In genomic region chr4:40193018-40193571, GRCh38 we compare ENCODE assay signal across 8 cellular contexts. TPM values are rescaled to one million over a fixed set of nuclear protein-coding genes. Genes with fewer than 3 reads are reported as not detected.
DNase-seq lines count a peak whose midpoint lies in the region; ATAC-seq and TF ChIP-seq lines count a peak whose summit lies in the region.

No MANE protein-coding gene starts in this region.

- H3K4me1 Mint-ChIP-seq in naive thymus-derived CD4-positive, alpha-beta T cell = peaks cover 47 to 80% (median 65%) of the 10 kb centered on the region in 7 donors

- H3K79me2 ChIP-seq in OCI-LY1 (ENCODE audit: insufficient read depth, low read length) = peaks cover 70% of the 10 kb centered on the region

- ATAC-seq in GM18861 (IDR thresholded peaks at IDR 0.05; ENCODE audit: unreplicated experiment) (peak; percentile 20), HG02571 (IDR thresholded peaks at IDR 0.05; ENCODE audit: unreplicated experiment) (peak; percentile 27)
- ATAC-seq in naive thymus-derived CD4-positive, alpha-beta T cell = peak; percentile 44

- H3K27ac ChIP-seq in OCI-LY1 (ENCODE audit: low read depth, low read length, poor library complexity, severe bottlenecking) = peak overlapping the region; percentile 100
- peak overlapping the region; percentile 100 for H3K27ac ChIP-seq in naive thymus-derived CD4-positive, alpha-beta T cell (ENCODE audit: low read depth, low read length)

- peak overlapping the region; percentile 96 to 100 (median 99) for H3K4me3 Mint-ChIP-seq in naive thymus-derived CD4-positive, alpha-beta T cell

- no peaks in the 10 kb centered on the region for H3K9me2 ChIP-seq in OCI-LY1 (ENCODE audit: low read depth, low read length)

- peaks cover 0 to 4% (median 0%) of the 10 kb centered on the region in 5 donors for H3K27me3 Mint-ChIP-seq in naive thymus-derived CD4-positive, alpha-beta T cell

- H3K4me1 ChIP-seq in OCI-LY1 (ENCODE audit: insufficient read depth, low read length, severe bottlenecking) = peaks cover 60% of the 10 kb centered on the region
- peaks cover 23 to 47% of the 10 kb centered on the region in 2 donors for H3K4me1 ChIP-seq in naive thymus-derived CD4-positive, alpha-beta T cell (ENCODE audit: control insufficient read depth in 2 of 2, insufficient read depth in 2 of 2, low read length in 2 of 2)
- no peaks in the 10 kb centered on the region for H3K4me1 ChIP-seq in BE2C

- no peak overlapping the region for H2AFZ ChIP-seq in OCI-LY1 (ENCODE audit: low read length)

- TF ChIP-seq CTCF in OCI-LY1 (IDR thresholded peaks at IDR 0.05; ENCODE audit: low read length) (0 out of 2 replicates have a peak, but pooled peaks have one; percentile 1), BE2C (IDR thresholded peaks at IDR 0.05; ENCODE audit: low read depth, low read length) (no peak)

- H3K36me3 Mint-ChIP-seq in naive thymus-derived CD4-positive, alpha-beta T cell = peaks cover 4 to 12% (median 5%) of the 10 kb centered on the region in 5 donors

- POLR2A ChIA-PET in naive thymus-derived CD4-positive, alpha-beta T cell (lab: Charles Lee) = interaction anchor here (0.9 to 8.6 kb wide), 22 partner anchors 7 to 137 kb away, joined by 3 to 238 read pairs (median 16); no protein-coding TSS in a partner anchor

- peak in 8 of 9 donors; percentile 41 to 80 (median 74) for DNase-seq in naive thymus-derived CD4-positive, alpha-beta T cell
- DNase-seq in dermis blood vessel endothelial cell (no peak), BE2C (no peak), DMS79 treated with DMSO at 0.1 percent for 48 hours (lab: John Stamatoyannopoulos, UW) (no peak)
- DNase-seq in effector CD4-positive, alpha-beta T cell = no peak

- H3K27ac Mint-ChIP-seq in naive thymus-derived CD4-positive, alpha-beta T cell = peak overlapping the region; percentile 93 to 100 (median 99)

- H3K9me3 ChIP-seq in OCI-LY1 (ENCODE audit: low read length) (no peaks in the 10 kb centered on the region), BE2C (no peaks in the 10 kb centered on the region)
- H3K9me3 ChIP-seq in naive thymus-derived CD4-positive, alpha-beta T cell (ENCODE audit: control insufficient read depth in 2 of 3, low read length in 3 of 3) = no peaks in the 10 kb centered on the region

- H3F3A ChIP-seq in OCI-LY1 (ENCODE audit: insufficient read depth, low read length) = peaks cover 10% of the 10 kb centered on the region

- H3K36me3 ChIP-seq in OCI-LY1 (ENCODE audit: insufficient read depth, low read length) = peaks cover 40% of the 10 kb centered on the region
- peaks cover 0 to 8% (median 0%) of the 10 kb centered on the region in 3 experiments for H3K36me3 ChIP-seq in naive thymus-derived CD4-positive, alpha-beta T cell (ENCODE audit: control insufficient read depth in 2 of 3, insufficient read depth in 3 of 3, low read length in 3 of 3)
- H3K36me3 ChIP-seq in BE2C = no peaks in the 10 kb centered on the region

- H3K4me3 ChIP-seq in OCI-LY1 (ENCODE audit: low read depth, low read length, poor library complexity, severe bottlenecking) (peak overlapping the region; percentile 82), BE2C (ENCODE audit: low read depth, low read length) (no peak overlapping the region)
- H3K4me3 ChIP-seq in naive thymus-derived CD4-positive, alpha-beta T cell (ENCODE audit: low read length) = peak overlapping the region; percentile 61

- no peaks in the 10 kb centered on the region for H4K20me1 ChIP-seq in OCI-LY1 (ENCODE audit: insufficient read depth, low read length)

- CTCF ChIA-PET in naive thymus-derived CD4-positive, alpha-beta T cell (lab: Charles Lee) = interaction anchor here (0.9 to 3.2 kb wide), 8 partner anchors 12 to 133 kb away, joined by 3 to 12 read pairs (median 4); no protein-coding TSS in a partner anchor

- peak overlapping the region; percentile 86 for H3K4me2 ChIP-seq in OCI-LY1 (ENCODE audit: low read length)

- peaks cover 0 to 7% (median 0%) of the 10 kb centered on the region in 11 donors for H3K9me3 Mint-ChIP-seq in naive thymus-derived CD4-positive, alpha-beta T cell

- intact Hi-C loops in naive thymus-derived CD4-positive, alpha-beta T cell (cut with micrococcal nuclease) = loop anchor here (1.0 to 10.0 kb wide), 7 partner anchors 9 to 1528 kb away; partner anchors contain the start of genes KLF3 (in 1 of the 2), PDS5A (in 1 of the 2), RFC1 (in 1 of the 2) and UBE2K (in 1 of the 2)

- H3K9ac ChIP-seq in OCI-LY1 (ENCODE audit: low read length) = peak overlapping the region; percentile 99

- no peaks in the 10 kb centered on the region for H3K27me3 ChIP-seq in OCI-LY1 (ENCODE audit: insufficient read depth, low read length)
- no peaks in the 10 kb centered on the region for H3K27me3 ChIP-seq in naive thymus-derived CD4-positive, alpha-beta T cell (ENCODE audit: control insufficient read depth in 2 of 2, insufficient read depth in 2 of 2, low read length in 2 of 2)
- no peaks in the 10 kb centered on the region for H3K27me3 ChIP-seq in BE2C

RNA-seq across cellular contexts. Expression of gene RHOH, which starts 3.7 kb away (rescaled TPM):
- total RNA-seq in naive thymus-derived CD4-positive, alpha-beta T cell = 100 to 1,000 TPM; 160 to 370 (median 250) TPM
- 100 to 1,000 TPM; 393 to 479 TPM for polyA plus RNA-seq in naive thymus-derived CD4-positive, alpha-beta T cell
- total RNA-seq in dermis blood vessel endothelial cell = 0.17 and 0.65 TPM in 2 replicates
- 1.4 TPM for polyA plus RNA-seq in BE2C (2012; ENCODE audit: insufficient read depth, insufficient read length, low read depth)

Comparison
In these comparisons a context has a peak if more than half of its experiments do, and no peak if none do; other contexts are left out.
1. DNase-seq: peak in naive thymus-derived CD4-positive, alpha-beta T cell (8 of 9); none in dermis blood vessel endothelial cell (single experiment), effector CD4-positive, alpha-beta T cell (single experiment), BE2C (single experiment) and DMS79 treated with DMSO at 0.1 percent for 48 hours (single experiment).
2. RNA of gene RHOH, which starts 3.7 kb away (total RNA-seq): 160 to 370 TPM in naive thymus-derived CD4-positive, alpha-beta T cell; 0.17 to 0.65 TPM in dermis blood vessel endothelial cell; every median in the first group is over 10 times any median in the second.
3. Peak in every context shown above with its lines, with median percentiles within 50 percentile points of each other: ATAC-seq.